ENCODE assay signal across 14 cellular contexts in the genomic region with DNA sequence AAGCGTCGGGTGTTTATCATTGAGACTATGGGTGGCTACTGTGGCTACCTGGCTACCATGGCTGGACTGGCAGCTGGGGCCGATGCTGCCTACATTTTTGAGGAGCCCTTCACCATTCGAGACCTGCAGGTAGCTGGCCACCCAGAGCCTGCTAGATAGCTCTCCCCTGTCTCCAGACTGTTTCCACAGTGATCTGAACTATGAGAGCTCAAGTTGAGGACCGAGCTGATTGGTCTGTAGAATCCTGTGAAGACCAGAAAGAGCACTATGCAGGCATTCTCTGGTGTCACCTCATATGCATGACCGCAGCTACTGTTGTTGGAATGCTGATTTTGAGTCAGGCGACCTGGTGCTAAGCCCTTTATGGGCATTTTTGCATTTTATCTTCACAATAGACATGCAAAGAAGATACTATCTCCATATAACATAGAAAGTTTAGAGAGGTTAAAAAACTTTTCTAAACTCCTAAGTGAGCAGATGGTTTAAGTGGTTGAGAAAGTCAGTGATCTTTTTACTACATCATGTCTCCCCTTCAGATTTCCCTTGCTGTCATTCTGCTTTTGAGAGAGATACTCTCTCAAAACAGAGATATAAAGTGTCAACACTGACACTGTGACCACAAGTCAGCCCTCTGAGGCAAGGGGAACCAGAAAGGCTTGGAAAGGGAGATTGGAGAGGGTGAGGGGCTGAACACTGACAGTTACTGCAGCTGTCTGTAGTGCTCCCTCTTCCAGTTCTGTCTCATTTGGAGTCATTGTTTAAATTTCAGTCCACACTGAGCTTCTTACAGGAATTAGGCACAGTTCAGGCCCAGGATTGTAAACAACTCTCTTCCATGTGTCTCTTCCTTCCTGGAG. TPM values are rescaled to one million over a fixed set of nuclear protein-coding genes. Genes with fewer than 3 reads are reported as not detected.
"Had no signal": no experiment of that assay in that cellular context is flagged by ENCODE, and none has a peak within 500 bp of the region (broad histone marks: within the 10 kb centered on the region; RNA-seq: fewer than 3 reads in every experiment).

No MANE protein-coding gene starts in this region.

- H3K4me3 ChIP-seq: colonic mucosa, gastroesophageal sphincter, testis had no signal

- ATAC-seq: activated CD4-positive, CD25-positive, alpha-beta regulatory T cell treated with anti-CD3 and anti-CD28 coated beads, Interleukin-2, amount 50 U/mL, for 24 hours; gastroesophageal sphincter; left lobe of liver; stimulated activated naive CD8-positive, alpha-beta T cell treated with anti-CD3 and anti-CD28 coated beads, Interleukin-15, amount 100 ng/mL, for 72 hours had no signal

- H3K9me3 Mint-ChIP-seq: activated T-helper 1 cell treated with anti-CD3 and anti-CD28 coated beads, Interleukin-12 subunit alpha, Interleukin-12 subunit beta, Interleukin-2, Interleukin-4 antibody, amounts not matched to agents 30 ng/mL and 10 ng/mL and 1 ng/mL, durations not matched to agents 14 hours and 24 hours and 36 hours; nephron progenitor cell; stimulated activated naive CD8-positive, alpha-beta T cell treated with anti-CD3 and anti-CD28 coated beads, Interleukin-15, amount 100 ng/mL, for 72 hours had no signal

- H3K9me3 ChIP-seq: colonic mucosa, gastroesophageal sphincter, testis had no signal

- H3K4me1 ChIP-seq: colonic mucosa, gastroesophageal sphincter, testis had no signal

- H3K27ac Mint-ChIP-seq: activated T-helper 1 cell treated with anti-CD3 and anti-CD28 coated beads, Interleukin-12 subunit alpha, Interleukin-12 subunit beta, Interleukin-2, Interleukin-4 antibody, amounts not matched to agents 30 ng/mL and 10 ng/mL and 1 ng/mL, durations not matched to agents 14 hours and 24 hours and 36 hours; nephron progenitor cell had no signal

- H3K27ac ChIP-seq: colonic mucosa, gastroesophageal sphincter, testis had no signal

- H3K27me3 ChIP-seq: colonic mucosa, gastroesophageal sphincter, testis had no signal

- H3K4me3 Mint-ChIP-seq: activated T-helper 1 cell treated with anti-CD3 and anti-CD28 coated beads, Interleukin-12 subunit alpha, Interleukin-12 subunit beta, Interleukin-2, Interleukin-4 antibody, amounts not matched to agents 30 ng/mL and 10 ng/mL and 1 ng/mL, durations not matched to agents 14 hours and 24 hours and 36 hours; nephron progenitor cell; stimulated activated naive CD8-positive, alpha-beta T cell treated with anti-CD3 and anti-CD28 coated beads, Interleukin-15, amount 100 ng/mL, for 72 hours had no signal

- H3K27me3 Mint-ChIP-seq: stimulated activated naive CD8-positive, alpha-beta T cell treated with anti-CD3 and anti-CD28 coated beads, Interleukin-15, amount 100 ng/mL, for 72 hours had no signal

- DNase-seq: activated CD4-positive, alpha-beta T cell treated with anti-CD3 and anti-CD28 coated beads, Interleukin-2, amount 50 U/mL, for 48 hours; activated naive CD4-positive, alpha-beta T cell treated with Interleukin-2 at 50 U/mL for 16 hours; caudate nucleus; colonic mucosa; nephron progenitor cell; stimulated activated CD4-positive, alpha-beta T cell treated with anti-CD3 and anti-CD28 coated beads, Interleukin-4, amount 100 ng/mL, for 1 hour; stimulated activated CD8-positive, alpha-beta memory T cell treated with anti-CD3 and anti-CD28 coated beads, Interleukin-4, amount 100 ng/mL, for 48 hours; stimulated activated naive CD8-positive, alpha-beta T cell treated with anti-CD3 and anti-CD28 coated beads, Interleukin-15, amount 100 ng/mL, for 72 hours; testis had no signal

- H3K36me3 ChIP-seq: colonic mucosa had no signal

- H3K4me1 Mint-ChIP-seq: stimulated activated naive CD8-positive, alpha-beta T cell treated with anti-CD3 and anti-CD28 coated beads, Interleukin-15, amount 100 ng/mL, for 72 hours had no signal

RNA-seq across cellular contexts. Expression of a gene that starts 40.4 kb away (rescaled TPM):
- total RNA-seq: left lobe of liver; T-helper 2 cell treated with Interferon-gamma antibody and Interleukin-4, amounts not matched to agents 100 ng/mL and 5 ng/mL, for 36 hours had no signal
